Comparison of ENCODE assay signal across 25 cellular contexts in the genomic region with DNA sequence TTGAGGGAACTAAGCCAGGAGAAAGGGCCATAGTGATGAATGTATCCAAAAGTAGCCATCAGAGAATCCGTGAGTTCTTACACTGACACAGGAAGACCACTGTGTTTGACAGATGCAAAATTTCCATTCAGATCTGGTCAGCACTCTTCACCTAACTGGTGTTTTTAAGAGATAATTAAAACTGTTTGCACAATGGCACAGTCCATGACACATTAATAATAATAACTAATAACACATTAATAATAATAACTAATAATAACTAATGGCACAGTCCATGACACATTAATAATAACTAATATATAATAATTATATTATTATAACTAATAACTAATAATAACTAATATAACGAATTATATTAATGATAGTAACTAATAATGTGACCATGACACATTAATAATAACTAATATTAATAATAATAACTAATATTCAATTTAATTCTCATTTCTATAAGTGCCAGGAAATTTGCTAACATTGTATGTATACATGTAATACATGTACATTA.
"Had no signal": no experiment of that assay in that cellular context is flagged by ENCODE, and none has a peak within 500 bp of the region (broad histone marks: within the 10 kb centered on the region; RNA-seq: fewer than 3 reads in every experiment).

No MANE protein-coding gene starts in this region.

- DNase-seq: MV-4-11, NCI-H1048, NCI-H1105, NCI-H1417, NCI-H1436 treated with DMSO at 0.1 percent for 48 hours, NCI-H1694, NCI-H187 treated with DMSO at 0.1 percent for 48 hours, NCI-H2029 treated with DMSO at 0.1 percent for 48 hours, NCI-H2171, NCI-H226, NCI-H446, NCI-H510A, NCI-H524 treated with DMSO at 0.1 percent for 48 hours, NCI-H69, NCI-H774, PC-3, SHP77 treated with DMSO at 0.1 percent for 48 hours, SJCRH30, T-helper 1 cell had no signal

- H3K36me3 ChIP-seq: SJCRH30 had no signal

- H3K9me3 ChIP-seq: SJCRH30 had no signal

- H3K27ac ChIP-seq: HL-60, SJCRH30 had no signal

- H3K36me3 Mint-ChIP-seq: IgD-negative memory B cell had no signal

- H3K4me1 ChIP-seq: SJCRH30 had no signal

- H3K27ac Mint-ChIP-seq: IgD-negative memory B cell had no signal

- ATAC-seq: Panc1, PC-3, Right ventricle myocardium inferior, SK-N-SH treated with all-trans-retinoic acid at 6 μM for 48 hours had no signal

- H3K4me3 Mint-ChIP-seq: IgD-negative memory B cell had no signal

- FAIRE-seq: HTR-8/SVneo had no signal

- H3K4me3 ChIP-seq: SJCRH30 had no signal
